7 cellular contexts compared by ENCODE assay signal in the genomic region with DNA sequence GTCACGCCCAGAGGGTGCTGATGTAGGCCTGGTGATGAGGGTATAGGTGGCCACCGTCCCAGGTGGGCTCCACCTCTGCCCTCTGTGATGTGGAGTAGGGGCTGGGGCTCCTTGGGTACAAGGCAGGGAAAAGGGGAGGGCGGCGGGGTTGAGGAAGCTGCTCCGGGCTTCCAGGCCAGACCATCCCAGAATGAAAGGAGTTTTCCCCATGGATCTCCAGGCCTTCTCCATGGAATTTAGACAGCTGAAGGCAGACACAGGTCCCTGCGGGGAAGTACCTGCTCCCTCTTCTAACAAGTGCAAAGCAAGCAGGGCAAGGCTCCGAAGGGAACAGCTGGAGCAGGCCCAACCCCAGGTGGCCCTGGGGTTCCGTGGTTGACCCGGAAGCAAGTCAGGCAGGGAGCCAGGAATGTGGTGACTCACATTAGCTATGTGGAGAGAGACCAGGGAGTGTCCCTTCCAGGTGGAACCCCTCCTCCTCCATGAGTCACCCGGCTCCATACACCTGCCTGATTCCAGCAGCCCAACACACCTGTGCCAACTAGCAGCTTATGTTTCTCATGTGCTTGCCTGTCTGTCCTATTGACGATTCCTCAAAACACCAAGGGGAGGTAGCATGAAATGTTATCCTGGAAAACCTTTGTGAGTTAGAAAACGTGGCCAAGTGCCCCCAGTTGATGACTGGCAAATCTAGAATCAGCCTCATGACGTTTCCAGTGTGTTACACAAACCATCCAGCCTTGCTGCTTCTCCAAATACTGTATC. TPM values are rescaled to one million over a fixed set of nuclear protein-coding genes. Genes with fewer than 3 reads are reported as not detected.
DNase-seq lines count a peak whose midpoint lies in the region; ATAC-seq, FAIRE-seq and TF ChIP-seq lines count a peak whose summit lies in the region.

No MANE protein-coding gene starts in this region.

- no peaks in the 10 kb centered on the region for H3K9me3 Mint-ChIP-seq in activated T-helper 1 cell treated with anti-CD3 and anti-CD28 coated beads, Interleukin-12 subunit alpha, Interleukin-12 subunit beta, Interleukin-2, Interleukin-4 antibody, amounts not matched to agents 30 ng/mL and 10 ng/mL and 1 ng/mL, durations not matched to agents 14 hours and 24 hours and 36 hours

- H3K27ac ChIP-seq in heart right ventricle (peak overlapping the region in 6 of 10 donors; percentile 49 to 89 (median 56)), sigmoid colon (peak overlapping the region; percentile 41 to 90 (median 80))

- no peak for TF ChIP-seq CTCF in heart right ventricle (IDR thresholded peaks at IDR 0.05)
- TF ChIP-seq CTCF in sigmoid colon (IDR thresholded peaks at IDR 0.05): no peak

- no peak overlapping the region for H3K4me3 ChIP-seq in heart right ventricle
- H3K4me3 ChIP-seq in sigmoid colon: no peak overlapping the region

- intact Hi-C loops in activated T-helper 1 cell treated with anti-CD3 and anti-CD28 coated beads, Interleukin-12 subunit alpha, Interleukin-12 subunit beta, Interleukin-2, Interleukin-4 antibody, amounts not matched to agents 30 ng/mL and 10 ng/mL and 1 ng/mL, durations not matched to agents 14 hours and 24 hours and 36 hours (cut with micrococcal nuclease): loop anchor here (5.0 to 10.0 kb wide), 7 partner anchors 284 to 1281 kb away; a partner anchor contains a TSS
- intact Hi-C loops in heart right ventricle (cut with DNase I): loop anchor here in 3 of 10 donors (5.0 kb wide), 1 partner anchor 59 kb away; a partner anchor contains a TSS
- intact Hi-C loops in sigmoid colon (cut with DNase I): loop anchor here (10.0 kb wide), 1 partner anchor 439 kb away; a partner anchor contains a TSS

- TF ChIP-seq EP300 in sigmoid colon (IDR thresholded peaks at IDR 0.05): no peak

- H3K9me3 ChIP-seq in heart right ventricle (no peaks in the 10 kb centered on the region), sigmoid colon (no peaks in the 10 kb centered on the region)

- H3K4me1 Mint-ChIP-seq in activated T-helper 1 cell treated with anti-CD3 and anti-CD28 coated beads, Interleukin-12 subunit alpha, Interleukin-12 subunit beta, Interleukin-2, Interleukin-4 antibody, amounts not matched to agents 30 ng/mL and 10 ng/mL and 1 ng/mL, durations not matched to agents 14 hours and 24 hours and 36 hours (ENCODE audit: low read depth): peaks cover 82% of the 10 kb centered on the region

- peaks cover 4 to 85% (median 43%) of the 10 kb centered on the region in 9 donors for H3K4me1 ChIP-seq in heart right ventricle
- H3K4me1 ChIP-seq in sigmoid colon: peaks cover 0 to 52% (median 38%) of the 10 kb centered on the region in 4 donors

- TF ChIP-seq POLR2A in GM12892 (IDR thresholded peaks at IDR 0.05; ENCODE audit: low read depth, low read length) (no peak), sigmoid colon (IDR thresholded peaks at IDR 0.05) (no peak)

- no peak for DNase-seq in GM12892 (ENCODE audit: insufficient read length)
- DNase-seq in NCI-H146 treated with DMSO at 0.1 percent for 48 hours (lab: John Stamatoyannopoulos, UW; ENCODE audit: unreplicated experiment): peak; percentile 98
- DNase-seq in activated T-helper 1 cell treated with anti-CD3 and anti-CD28 coated beads, Interleukin-12 subunit alpha, Interleukin-12 subunit beta, Interleukin-2, Interleukin-4 antibody, amounts not matched to agents 30 ng/mL and 10 ng/mL and 1 ng/mL, durations not matched to agents 14 hours and 24 hours and 36 hours (ENCODE audit: low spot score): no peak
- DNase-seq in heart right ventricle: peak; percentile 29 to 53
- peak; percentile 81 for DNase-seq in sigmoid colon
- no peak for DNase-seq in NCI-H82 (lab: John Stamatoyannopoulos, UW)

- H3K27me3 ChIP-seq in heart right ventricle (no peaks in the 10 kb centered on the region), sigmoid colon (no peaks in the 10 kb centered on the region)

- peak; percentile 38 for FAIRE-seq in GM12892 (lab: Jason Lieb, UNC)

- no peaks in the 10 kb centered on the region for H3K36me3 ChIP-seq in heart right ventricle
- H3K36me3 ChIP-seq in sigmoid colon: no peaks in the 10 kb centered on the region

- H3K36me3 Mint-ChIP-seq in activated T-helper 1 cell treated with anti-CD3 and anti-CD28 coated beads, Interleukin-12 subunit alpha, Interleukin-12 subunit beta, Interleukin-2, Interleukin-4 antibody, amounts not matched to agents 30 ng/mL and 10 ng/mL and 1 ng/mL, durations not matched to agents 14 hours and 24 hours and 36 hours (ENCODE audit: low read depth): peaks cover 11% of the 10 kb centered on the region

- ATAC-seq in heart right ventricle: peak in 3 of 8 donors; percentile 24 to 36 (median 35)
- no peak for ATAC-seq in GM21619 (IDR thresholded peaks at IDR 0.05; ENCODE audit: unreplicated experiment)

- peaks cover 8% of the 10 kb centered on the region for H3K27me3 Mint-ChIP-seq in activated T-helper 1 cell treated with anti-CD3 and anti-CD28 coated beads, Interleukin-12 subunit alpha, Interleukin-12 subunit beta, Interleukin-2, Interleukin-4 antibody, amounts not matched to agents 30 ng/mL and 10 ng/mL and 1 ng/mL, durations not matched to agents 14 hours and 24 hours and 36 hours (ENCODE audit: insufficient read depth)

- peak overlapping the region; percentile 34 for H3K4me3 Mint-ChIP-seq in activated T-helper 1 cell treated with anti-CD3 and anti-CD28 coated beads, Interleukin-12 subunit alpha, Interleukin-12 subunit beta, Interleukin-2, Interleukin-4 antibody, amounts not matched to agents 30 ng/mL and 10 ng/mL and 1 ng/mL, durations not matched to agents 14 hours and 24 hours and 36 hours

- H3K27ac Mint-ChIP-seq in activated T-helper 1 cell treated with anti-CD3 and anti-CD28 coated beads, Interleukin-12 subunit alpha, Interleukin-12 subunit beta, Interleukin-2, Interleukin-4 antibody, amounts not matched to agents 30 ng/mL and 10 ng/mL and 1 ng/mL, durations not matched to agents 14 hours and 24 hours and 36 hours: peak overlapping the region; percentile 98

- WGBS in heart right ventricle, 2 donors: 69 to 75% methylated on average over 13 of the region's 13 CpGs
- 19 to 53% methylated on average over 13 of the region's 13 CpGs for WGBS in sigmoid colon, 2 donors

RNA-seq across cellular contexts. Expression of a gene that starts 59.7 kb away (rescaled TPM):
- polyA plus RNA-seq in GM12892 (2012; ENCODE audit: missing spikeins): 7.8 TPM
- total RNA-seq in activated T-helper 1 cell treated with anti-CD3 and anti-CD28 coated beads, Interleukin-12 subunit alpha, Interleukin-12 subunit beta, Interleukin-2, Interleukin-4 antibody, amounts not matched to agents 30 ng/mL and 10 ng/mL and 1 ng/mL, durations not matched to agents 14 hours and 24 hours and 36 hours: 53.4 TPM in 2 replicates
- total RNA-seq in heart right ventricle (10 to 100 TPM; 27.9 to 39.7 (median 31.6) TPM), sigmoid colon (10 to 100 TPM; 48.5 to 68.1 (median 63.1) TPM)
- polyA plus RNA-seq in heart right ventricle (10 to 100 TPM; 18.8 to 20.9 TPM), sigmoid colon (10 to 100 TPM; 42.6 to 72.6 (median 60.1) TPM)

Comparison
In these comparisons a context has a peak if more than half of its experiments do, and no peak if none do; other contexts are left out.
1. DNase-seq: peak in NCI-H146 treated with DMSO at 0.1 percent for 48 hours (single experiment), heart right ventricle (2 of 2) and sigmoid colon (single experiment); none in GM12892 (single experiment), activated T-helper 1 cell treated with anti-CD3 and anti-CD28 coated beads, Interleukin-12 subunit alpha, Interleukin-12 subunit beta, Interleukin-2, Interleukin-4 antibody, amounts not matched to agents 30 ng/mL and 10 ng/mL and 1 ng/mL, durations not matched to agents 14 hours and 24 hours and 36 hours (single experiment) and NCI-H82 (single experiment).